14 cellular contexts compared by ENCODE assay signal in genomic region chr1:10613340-10613739, GRCh38.
A peak's percentile ranks its signal among the peaks of the same experiment; 100 is the strongest.
DNase-seq lines count a peak whose midpoint lies in the region; ATAC-seq and TF ChIP-seq lines count a peak whose summit lies in the region.
"Had no signal": no experiment of that assay in that cellular context is flagged by ENCODE, and none has a peak within 500 bp of the region (broad histone marks: within the 10 kb centered on the region; RNA-seq: fewer than 3 reads in every experiment).

No MANE protein-coding gene starts in this region.

- H3K4me1 Mint-ChIP-seq in H9 (peaks cover 19 to 24% of the 10 kb centered on the region in 2 experiments), chondrocyte (ENCODE audit: low read depth) (no peaks in the 10 kb centered on the region)
- H3K4me1 Mint-ChIP-seq in stimulated activated effector memory CD8-positive, alpha-beta T cell treated with anti-CD3 and anti-CD28 coated beads, Interleukin-12 subunit alpha, Interleukin-12 subunit beta, amount 100 ng/mL, for 72 hours, result peaks cover 11% of the 10 kb centered on the region

- H3K27me3 Mint-ChIP-seq in H9 (ENCODE audit: low read depth) (no peaks in the 10 kb centered on the region), chondrocyte (ENCODE audit: low read depth) (no peaks in the 10 kb centered on the region)
- H3K27me3 Mint-ChIP-seq: B cell; CD4-positive, alpha-beta T cell had no signal

- no peak overlapping the region for H2BK20ac ChIP-seq in H9 (ENCODE audit: low read depth, low read length, poor library complexity, severe bottlenecking)

- no peak overlapping the region for H4K91ac ChIP-seq in H9 (ENCODE audit: insufficient read length, low read depth, low read length)

- no peak overlapping the region for H2BK12ac ChIP-seq in H9 (ENCODE audit: insufficient read length, low read depth, low read length)

- peak; percentile 16 for DNase-seq in H9
- peak; percentile 64 for DNase-seq in chondrocyte (ENCODE audit: low spot score)
- DNase-seq in islet precursor cell, result peak; percentile 46
- DNase-seq in sigmoid colon, result peak; percentile 38
- DNase-seq in stimulated activated effector memory CD8-positive, alpha-beta T cell treated with anti-CD3 and anti-CD28 coated beads, Interleukin-12 subunit alpha, Interleukin-12 subunit beta, amount 100 ng/mL, for 72 hours (ENCODE audit: low spot score in 2 of 2), result no peak
- DNase-seq: ACHN; Calu3; CD4-positive, alpha-beta T cell; DMS 273 treated with DMSO at 0.1 percent for 48 hours; GOT3 had no signal

- H3T11ph ChIP-seq in H9 (ENCODE audit: low read length), result no peak overlapping the region

- H3K9ac ChIP-seq in H9 (ENCODE audit: extremely low read depth, insufficient read length, low read length), result no peak overlapping the region

- no peak overlapping the region for H2AFZ ChIP-seq in H9 (ENCODE audit: low read length)

- no peaks in the 10 kb centered on the region for H3K9me3 Mint-ChIP-seq in H9
- peaks cover 3% of the 10 kb centered on the region for H3K9me3 Mint-ChIP-seq in chondrocyte (ENCODE audit: low read depth)
- no peaks in the 10 kb centered on the region for H3K9me3 Mint-ChIP-seq in stimulated activated effector memory CD8-positive, alpha-beta T cell treated with anti-CD3 and anti-CD28 coated beads, Interleukin-12 subunit alpha, Interleukin-12 subunit beta, amount 100 ng/mL, for 72 hours
- H3K9me3 Mint-ChIP-seq: CD4-positive, alpha-beta T cell had no signal

- WGBS in H9 (ENCODE audit: extremely low coverage, insufficient read length, low lambda C conversion rate), result no CpG with 5 or more reads among the region's 10 CpGs
- 96 to 97% methylated on average over 10 of the region's 10 CpGs for WGBS in sigmoid colon, 2 donors

- no peaks in the 10 kb centered on the region for H3K23me2 ChIP-seq in H9 (ENCODE audit: insufficient read length, low read depth, low read length, poor library complexity, severe bottlenecking)

- no peak overlapping the region for H3K4me3 ChIP-seq in sigmoid colon
- H3K4me3 ChIP-seq: HAP-1 had no signal

- no peaks in the 10 kb centered on the region for H3K9me3 ChIP-seq in H9 (ENCODE audit: control insufficient read depth, low read depth, low read length)
- H3K9me3 ChIP-seq in sigmoid colon, result no peaks in the 10 kb centered on the region
- H3K9me3 ChIP-seq: HAP-1 had no signal

- no peak overlapping the region for H2AK5ac ChIP-seq in H9 (ENCODE audit: insufficient read length, low read length)

- TF ChIP-seq CTCF in H9 (conservative IDR thresholded peaks at IDR 0.05) (no peak), chondrocyte (IDR thresholded peaks at IDR 0.05) (no peak), sigmoid colon (IDR thresholded peaks at IDR 0.05) (no peak)

- H3K36me3 ChIP-seq in sigmoid colon, result no peaks in the 10 kb centered on the region
- H3K36me3 ChIP-seq: HAP-1 had no signal

- no peaks in the 10 kb centered on the region for H3K79me1 ChIP-seq in H9 (ENCODE audit: insufficient read depth, low read depth, low read length, poor library complexity, severe bottlenecking)

- H2BK15ac ChIP-seq in H9 (ENCODE audit: low read depth, low read length), result no peak overlapping the region

- intact Hi-C loops in sigmoid colon (cut with DNase I), result no loop called here

- no peak overlapping the region for H3K4me2 ChIP-seq in H9 (ENCODE audit: insufficient read depth, insufficient read length, low read length)

- H3K4me1 ChIP-seq in H9 (ENCODE audit: insufficient read depth, low read length) (no peaks in the 10 kb centered on the region; the same call in 1 of the 2 replicates), sigmoid colon (no peaks in the 10 kb centered on the region)

- H4K20me1 ChIP-seq in H9 (ENCODE audit: control insufficient read depth, insufficient read depth, insufficient read length), result no peaks in the 10 kb centered on the region

- H3K4me3 Mint-ChIP-seq in H9 (no peak overlapping the region), chondrocyte (ENCODE audit: unreplicated experiment) (no peak overlapping the region)
- no peak overlapping the region for H3K4me3 Mint-ChIP-seq in stimulated activated effector memory CD8-positive, alpha-beta T cell treated with anti-CD3 and anti-CD28 coated beads, Interleukin-12 subunit alpha, Interleukin-12 subunit beta, amount 100 ng/mL, for 72 hours
- H3K4me3 Mint-ChIP-seq: B cell; CD4-positive, alpha-beta T cell had no signal

- H3K79me2 ChIP-seq in H9 (ENCODE audit: insufficient read depth, low read length), result no peaks in the 10 kb centered on the region

- no peak overlapping the region for H4K5ac ChIP-seq in H9 (ENCODE audit: insufficient read length, low read depth, low read length)

- no peak for TF ChIP-seq EP300 in sigmoid colon (IDR thresholded peaks at IDR 0.05)

- H2BK5ac ChIP-seq in H9 (ENCODE audit: insufficient read length, low read length), result no peak overlapping the region

- no peak overlapping the region for H4K8ac ChIP-seq in H9 (replicated peaks; ENCODE audit: insufficient read length, low read depth, low read length)

- no peak overlapping the region for H3K4ac ChIP-seq in H9 (ENCODE audit: low read depth, low read length)

- no peak overlapping the region for H3K23ac ChIP-seq in H9 (ENCODE audit: insufficient read length, low read depth, low read length)

- no peak overlapping the region for H3K18ac ChIP-seq in H9 (ENCODE audit: insufficient read length, low read depth, low read length)

- H3K27me3 ChIP-seq in H9 (ENCODE audit: insufficient read depth, low read length), result no peaks in the 10 kb centered on the region
- H3K27me3 ChIP-seq in sigmoid colon, result no peaks in the 10 kb centered on the region

- no peak overlapping the region for H2BK120ac ChIP-seq in H9 (ENCODE audit: low read depth, low read length, poor library complexity, severe bottlenecking)

- H3K14ac ChIP-seq in H9 (ENCODE audit: insufficient read depth, low read length), result no peak overlapping the region

- TF ChIP-seq POLR2A in sigmoid colon (IDR thresholded peaks at IDR 0.05), result no peak

- ATAC-seq in stimulated activated effector memory CD8-positive, alpha-beta T cell treated with anti-CD3 and anti-CD28 coated beads, Interleukin-12 subunit alpha, Interleukin-12 subunit beta, amount 100 ng/mL, for 72 hours, result no peak
- ATAC-seq in GM21825 (IDR thresholded peaks at IDR 0.05; ENCODE audit: unreplicated experiment) (no peak), HG02981 (IDR thresholded peaks at IDR 0.05; ENCODE audit: unreplicated experiment) (no peak)

- H3K27ac Mint-ChIP-seq in H9 (0 out of 7 replicates have a peak overlapping the region, but pooled peaks of 1 of the 3 experiments have one; percentile 11), chondrocyte (ENCODE audit: unreplicated experiment) (no peak overlapping the region)
- no peak overlapping the region for H3K27ac Mint-ChIP-seq in stimulated activated effector memory CD8-positive, alpha-beta T cell treated with anti-CD3 and anti-CD28 coated beads, Interleukin-12 subunit alpha, Interleukin-12 subunit beta, amount 100 ng/mL, for 72 hours
- H3K27ac Mint-ChIP-seq: B cell; CD4-positive, alpha-beta T cell had no signal

- H3K56ac ChIP-seq in H9 (ENCODE audit: insufficient read length, low read depth, low read length), result no peak overlapping the region

- no peak overlapping the region for H3K27ac ChIP-seq in H9 (ENCODE audit: insufficient read length, low read depth, low read length)
- H3K27ac ChIP-seq in sigmoid colon, result no peak overlapping the region

- H3K36me3 Mint-ChIP-seq in H9 (ENCODE audit: insufficient read depth in 1 of 3, low read depth in 3 of 3) (0 out of 7 replicates have a peak, but pooled peaks cover 0 to 3% (median 2%) of the 10 kb centered on the region in 3 experiments), chondrocyte (ENCODE audit: low read depth) (peaks cover 3% of the 10 kb centered on the region)
- H3K36me3 Mint-ChIP-seq in stimulated activated effector memory CD8-positive, alpha-beta T cell treated with anti-CD3 and anti-CD28 coated beads, Interleukin-12 subunit alpha, Interleukin-12 subunit beta, amount 100 ng/mL, for 72 hours, result peaks cover 7% of the 10 kb centered on the region

Comparison
In these comparisons a context has a peak if more than half of its experiments do, and no peak if none do; other contexts are left out.
1. DNase-seq: peak in H9 (single experiment), chondrocyte (single experiment), islet precursor cell (single experiment) and sigmoid colon (single experiment); none in stimulated activated effector memory CD8-positive, alpha-beta T cell treated with anti-CD3 and anti-CD28 coated beads, Interleukin-12 subunit alpha, Interleukin-12 subunit beta, amount 100 ng/mL, for 72 hours (0 of 2).